1 cellular context compared by ENCODE assay signal in genomic region chr11:102449651-102450570, GRCh38.
TF ChIP-seq lines count a peak whose summit lies in the region.

No MANE protein-coding gene starts in this region.

TF ChIP-seq in HepG2, 621 proteins besides CTCF, POLR2A, EP300 and RAD21 (continued from another document and continues in another):
- TF ChIP-seq HMGXB3 (CRISPR knock-in tag; IDR thresholded peaks at IDR 0.05; ENCODE audit: borderline replicate concordance) (no peak), NFIB (CRISPR knock-in tag; IDR thresholded peaks at IDR 0.05; ENCODE audit: borderline replicate concordance) (no peak), FOXC1 (CRISPR knock-in tag; IDR thresholded peaks at IDR 0.05; ENCODE audit: borderline replicate concordance) (no peak), PAF1 (CRISPR knock-in tag; IDR thresholded peaks at IDR 0.05) (no peak), STAT5B (CRISPR knock-in tag; IDR thresholded peaks at IDR 0.05) (no peak), BCLAF1 (IDR thresholded peaks at IDR 0.05) (no peak), CREB3 (CRISPR knock-in tag; IDR thresholded peaks at IDR 0.05) (no peak), SP4 (CRISPR knock-in tag; IDR thresholded peaks at IDR 0.05) (no peak), ONECUT2 (CRISPR knock-in tag; IDR thresholded peaks at IDR 0.05) (no peak), ZBTB43 (CRISPR knock-in tag; conservative IDR thresholded peaks at IDR 0.05) (no peak), ZNF724P (CRISPR knock-in tag; IDR thresholded peaks at IDR 0.05; ENCODE audit: borderline replicate concordance) (no peak), MTERF4 (CRISPR knock-in tag; IDR thresholded peaks at IDR 0.05) (no peak), ZNF510 (CRISPR knock-in tag; IDR thresholded peaks at IDR 0.05; ENCODE audit: low read depth) (no peak), SP2 (CRISPR knock-in tag; IDR thresholded peaks at IDR 0.05) (no peak), ZNF879 (CRISPR knock-in tag; IDR thresholded peaks at IDR 0.05) (no peak), KDM2A (CRISPR knock-in tag; IDR thresholded peaks at IDR 0.05; ENCODE audit: borderline replicate concordance, low read depth) (no peak), THYN1 (CRISPR knock-in tag; IDR thresholded peaks at IDR 0.05; ENCODE audit: borderline replicate concordance, low read depth) (no peak), PATZ1 (CRISPR knock-in tag; IDR thresholded peaks at IDR 0.05) (no peak), ZNF484 (CRISPR knock-in tag; IDR thresholded peaks at IDR 0.05; ENCODE audit: borderline replicate concordance, low read depth) (no peak), KLF16 (CRISPR knock-in tag; IDR thresholded peaks at IDR 0.05) (0 out of 4 replicates have a peak, but pooled peaks of 1 of the 2 experiments have one; percentile 20), ZNF33A (CRISPR knock-in tag; IDR thresholded peaks at IDR 0.05; ENCODE audit: borderline replicate concordance) (no peak), FOXM1 (CRISPR knock-in tag; IDR thresholded peaks at IDR 0.05) (no peak), ZNF615 (CRISPR knock-in tag; IDR thresholded peaks at IDR 0.05; ENCODE audit: borderline replicate concordance) (no peak), RFX3 (CRISPR knock-in tag; IDR thresholded peaks at IDR 0.05) (no peak), RARG (CRISPR knock-in tag; IDR thresholded peaks at IDR 0.05; ENCODE audit: low read depth) (no peak), ZBTB42 (CRISPR knock-in tag; IDR thresholded peaks at IDR 0.05) (no peak), NR2F6 (IDR thresholded peaks at IDR 0.05) (peak; percentile 16; the same call in 1 of the 2 replicates), NR2F6 (CRISPR knock-in tag; IDR thresholded peaks at IDR 0.05) (no peak), THRA (CRISPR knock-in tag; IDR thresholded peaks at IDR 0.05; ENCODE audit: borderline replicate concordance) (no peak), ZSCAN5A (CRISPR knock-in tag; IDR thresholded peaks at IDR 0.05; ENCODE audit: borderline replicate concordance) (no peak), XBP1 (CRISPR knock-in tag; IDR thresholded peaks at IDR 0.05) (no peak), HES4 (CRISPR knock-in tag; IDR thresholded peaks at IDR 0.05; ENCODE audit: borderline replicate concordance) (no peak), ZNF121 (CRISPR knock-in tag; IDR thresholded peaks at IDR 0.05) (0 out of 2 replicates have a peak, but pooled peaks have one; percentile 13), SKIL (CRISPR knock-in tag; IDR thresholded peaks at IDR 0.05; ENCODE audit: borderline replicate concordance) (no peak), ZNF549 (CRISPR knock-in tag; IDR thresholded peaks at IDR 0.05) (no peak), NONO (IDR thresholded peaks at IDR 0.05) (no peak), NONO (CRISPR knock-in tag; conservative IDR thresholded peaks at IDR 0.05) (no peak), ZNF558 (CRISPR knock-in tag; IDR thresholded peaks at IDR 0.05; ENCODE audit: borderline replicate concordance) (no peak), KLF11 (CRISPR knock-in tag; IDR thresholded peaks at IDR 0.05) (no peak), ZNF441 (CRISPR knock-in tag; IDR thresholded peaks at IDR 0.05; ENCODE audit: borderline replicate concordance) (peak; percentile 45; the same call in 1 of the 2 replicates), HMG20B (CRISPR knock-in tag; conservative IDR thresholded peaks at IDR 0.05) (no peak), RBFOX2 (IDR thresholded peaks at IDR 0.05; ENCODE audit: low read depth, low read length) (peak; percentile 73), ZNF816 (CRISPR knock-in tag; IDR thresholded peaks at IDR 0.05; ENCODE audit: borderline replicate concordance) (0 out of 2 replicates have a peak, but pooled peaks have one; percentile 46), RFXAP (CRISPR knock-in tag; IDR thresholded peaks at IDR 0.05; ENCODE audit: borderline replicate concordance) (no peak), CCDC6 (CRISPR knock-in tag; IDR thresholded peaks at IDR 0.05) (no peak), ZNF362 (CRISPR knock-in tag; IDR thresholded peaks at IDR 0.05; ENCODE audit: borderline replicate concordance) (no peak), ZNF781 (CRISPR knock-in tag; IDR thresholded peaks at IDR 0.05; ENCODE audit: borderline replicate concordance, not compliant biosample characterization) (no peak), MAZ (IDR thresholded peaks at IDR 0.05; ENCODE audit: borderline replicate concordance, low read depth, low read length) (no peak), MAZ (CRISPR knock-in tag; IDR thresholded peaks at IDR 0.05; ENCODE audit: low read depth) (no peak; the same call in 1 of the 2 replicates)
